Comparison of ENCODE assay signal across 11 cellular contexts in the genomic region with DNA sequence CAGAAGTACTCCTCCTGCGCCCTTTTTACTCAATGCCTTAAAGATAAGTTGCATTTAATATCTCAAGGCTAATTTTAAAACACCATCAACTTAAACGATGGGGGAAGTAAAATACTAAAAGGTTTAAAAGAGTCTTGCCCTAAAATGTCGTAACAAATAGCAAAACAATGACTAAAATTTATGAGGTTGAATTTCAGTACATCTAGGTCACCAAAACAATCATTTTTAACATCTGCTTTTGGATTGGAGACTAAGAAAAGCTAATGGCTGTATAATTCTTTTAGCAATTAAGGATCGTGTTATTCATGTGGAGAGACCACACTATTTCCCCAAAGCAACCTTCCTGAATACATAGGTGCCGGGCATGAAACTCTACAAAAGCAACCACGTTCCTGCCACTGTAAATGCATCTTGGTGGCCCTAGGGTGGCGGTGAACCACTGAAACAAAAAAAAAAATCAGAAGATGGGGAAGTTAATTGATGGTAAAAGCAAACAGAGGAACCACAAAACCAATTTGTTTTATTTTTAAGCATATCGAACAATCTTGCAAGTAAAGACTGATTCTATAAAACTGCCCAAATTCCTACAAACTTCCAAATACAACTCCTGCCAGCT. TPM values are rescaled to one million over a fixed set of nuclear protein-coding genes. Genes with fewer than 3 reads are reported as not detected.
DNase-seq lines count a peak whose midpoint lies in the region; ATAC-seq and TF ChIP-seq lines count a peak whose summit lies in the region.
"Had no signal": no experiment of that assay in that cellular context is flagged by ENCODE, and none has a peak within 500 bp of the region (broad histone marks: within the 10 kb centered on the region; RNA-seq: fewer than 3 reads in every experiment).

No MANE protein-coding gene starts in this region.

- H2BK5ac ChIP-seq in mesenchymal stem cell (ENCODE audit: low read depth, low read length, poor library complexity, severe bottlenecking): no peak overlapping the region

- peak overlapping the region; percentile 61 for H3K27ac Mint-ChIP-seq in activated T-helper 1 cell treated with anti-CD3 and anti-CD28 coated beads, Interleukin-12 subunit alpha, Interleukin-12 subunit beta, Interleukin-2, Interleukin-4 antibody, amounts not matched to agents 30 ng/mL and 10 ng/mL and 1 ng/mL, durations not matched to agents 14 hours and 24 hours and 36 hours

- H3K4ac ChIP-seq in mesenchymal stem cell (ENCODE audit: low read depth in 1 of 2, low read length in 2 of 2): no peak overlapping the region

- no peak overlapping the region for H3K4me3 ChIP-seq in BJ (ENCODE audit: low read depth, low read length)
- H3K4me3 ChIP-seq in mesenchymal stem cell (ENCODE audit: insufficient read depth in 1 of 2, low read depth in 1 of 2, low read length in 2 of 2): peak overlapping the region in 1 of 2 experiments; percentile 17
- H3K4me3 ChIP-seq: right lobe of liver had no signal

- DNase-seq in BJ (ENCODE audit: low read depth) (peak; percentile 35), mesenchymal stem cell (no peak), C1 segment of cervical spinal cord (lab: John Stamatoyannopoulos, UW) (no peak), LoVo (ENCODE audit: low spot score) (no peak), hippocampal formation (lab: John Stamatoyannopoulos, UW) (no peak)
- DNase-seq in activated T-helper 1 cell treated with anti-CD3 and anti-CD28 coated beads, Interleukin-12 subunit alpha, Interleukin-12 subunit beta, Interleukin-2, Interleukin-4 antibody, amounts not matched to agents 30 ng/mL and 10 ng/mL and 1 ng/mL, durations not matched to agents 14 hours and 24 hours and 36 hours (ENCODE audit: low spot score): no peak
- DNase-seq: brain microvascular endothelial cell, NCI-H345, right lobe of liver had no signal

- H3K36me3 Mint-ChIP-seq in activated T-helper 1 cell treated with anti-CD3 and anti-CD28 coated beads, Interleukin-12 subunit alpha, Interleukin-12 subunit beta, Interleukin-2, Interleukin-4 antibody, amounts not matched to agents 30 ng/mL and 10 ng/mL and 1 ng/mL, durations not matched to agents 14 hours and 24 hours and 36 hours (ENCODE audit: low read depth): peaks cover 11% of the 10 kb centered on the region

- H2BK12ac ChIP-seq in mesenchymal stem cell (ENCODE audit: low read length in 2 of 2): no peak overlapping the region

- no peak overlapping the region for H3K23ac ChIP-seq in mesenchymal stem cell (ENCODE audit: low read length in 2 of 2)

- intact Hi-C loops in activated T-helper 1 cell treated with anti-CD3 and anti-CD28 coated beads, Interleukin-12 subunit alpha, Interleukin-12 subunit beta, Interleukin-2, Interleukin-4 antibody, amounts not matched to agents 30 ng/mL and 10 ng/mL and 1 ng/mL, durations not matched to agents 14 hours and 24 hours and 36 hours (cut with micrococcal nuclease): no loop called here

- no peaks in the 10 kb centered on the region for H3K79me1 ChIP-seq in mesenchymal stem cell (replicated peaks; ENCODE audit: low read length, poor library complexity, severe bottlenecking)

- H2AFZ ChIP-seq in mesenchymal stem cell (ENCODE audit: low read depth, low read length): no peak overlapping the region

- H3K9me3 ChIP-seq in mesenchymal stem cell (ENCODE audit: control insufficient read depth, low read length): no peaks in the 10 kb centered on the region
- H3K9me3 ChIP-seq: right lobe of liver had no signal

- no peaks in the 10 kb centered on the region for H3K27me3 ChIP-seq in BJ (ENCODE audit: control insufficient read depth, insufficient read depth, low read length)
- no peaks in the 10 kb centered on the region for H3K27me3 ChIP-seq in mesenchymal stem cell (ENCODE audit: control insufficient read depth in 1 of 2, insufficient read depth in 1 of 2, low read length in 2 of 2)
- H3K27me3 ChIP-seq: brain microvascular endothelial cell, right lobe of liver had no signal

- H3K27me3 Mint-ChIP-seq in activated T-helper 1 cell treated with anti-CD3 and anti-CD28 coated beads, Interleukin-12 subunit alpha, Interleukin-12 subunit beta, Interleukin-2, Interleukin-4 antibody, amounts not matched to agents 30 ng/mL and 10 ng/mL and 1 ng/mL, durations not matched to agents 14 hours and 24 hours and 36 hours (ENCODE audit: insufficient read depth): no peaks in the 10 kb centered on the region

- no peak overlapping the region for H3K27ac ChIP-seq in mesenchymal stem cell (ENCODE audit: low read length, poor library complexity, severe bottlenecking)
- H3K27ac ChIP-seq: brain microvascular endothelial cell, right lobe of liver had no signal

- H3K4me3 Mint-ChIP-seq in activated T-helper 1 cell treated with anti-CD3 and anti-CD28 coated beads, Interleukin-12 subunit alpha, Interleukin-12 subunit beta, Interleukin-2, Interleukin-4 antibody, amounts not matched to agents 30 ng/mL and 10 ng/mL and 1 ng/mL, durations not matched to agents 14 hours and 24 hours and 36 hours: peak overlapping the region; percentile 27

- H3K4me1 ChIP-seq in mesenchymal stem cell (ENCODE audit: control insufficient read depth, insufficient read depth, low read depth, low read length): peaks cover 19% of the 10 kb centered on the region

- over 99% methylated on average over 4 of the region's 8 CpGs for WGBS in mesenchymal stem cell

- no peak overlapping the region for H2AK5ac ChIP-seq in mesenchymal stem cell (ENCODE audit: low read length, severe bottlenecking)

- H3K9me3 Mint-ChIP-seq in activated T-helper 1 cell treated with anti-CD3 and anti-CD28 coated beads, Interleukin-12 subunit alpha, Interleukin-12 subunit beta, Interleukin-2, Interleukin-4 antibody, amounts not matched to agents 30 ng/mL and 10 ng/mL and 1 ng/mL, durations not matched to agents 14 hours and 24 hours and 36 hours: no peaks in the 10 kb centered on the region

- H3K4me1 Mint-ChIP-seq in activated T-helper 1 cell treated with anti-CD3 and anti-CD28 coated beads, Interleukin-12 subunit alpha, Interleukin-12 subunit beta, Interleukin-2, Interleukin-4 antibody, amounts not matched to agents 30 ng/mL and 10 ng/mL and 1 ng/mL, durations not matched to agents 14 hours and 24 hours and 36 hours (ENCODE audit: low read depth): peaks cover 74% of the 10 kb centered on the region

- CTCF ChIA-PET in BJ (lab: Yijun Ruan, JAX): interaction anchor here (1.0 to 1.5 kb wide), 2 partner anchors 13 to 18 kb away, joined by 3 read pairs; no protein-coding TSS in a partner anchor

- TF ChIP-seq CTCF in BJ (IDR thresholded peaks at IDR 0.05; ENCODE audit: insufficient read depth, low read depth, low read length): no peak

- no peak overlapping the region for H2BK120ac ChIP-seq in mesenchymal stem cell (ENCODE audit: low read depth, low read length)

- no peak overlapping the region for H2BK15ac ChIP-seq in mesenchymal stem cell (ENCODE audit: low read depth, poor library complexity, severe bottlenecking)

- no peaks in the 10 kb centered on the region for H3K36me3 ChIP-seq in BJ (ENCODE audit: control insufficient read depth, insufficient read depth, low read length)
- H3K36me3 ChIP-seq in mesenchymal stem cell (ENCODE audit: control insufficient read depth in 1 of 2, insufficient read depth in 2 of 2, low read depth in 1 of 2, low read length in 2 of 2): peaks cover 4 to 13% of the 10 kb centered on the region in 2 experiments
- H3K36me3 ChIP-seq: brain microvascular endothelial cell had no signal

- H3K4me2 ChIP-seq in mesenchymal stem cell (ENCODE audit: low read length, poor library complexity, severe bottlenecking): no peak overlapping the region

- no peak overlapping the region for H3K14ac ChIP-seq in mesenchymal stem cell (ENCODE audit: low read length in 2 of 2)

- H4K8ac ChIP-seq in mesenchymal stem cell (ENCODE audit: low read length): no peak overlapping the region

- POLR2A ChIA-PET in BJ (lab: Charles Lee): no interaction called here

- H4K91ac ChIP-seq in mesenchymal stem cell (ENCODE audit: low read length): no peak overlapping the region

- no peak overlapping the region for H3K18ac ChIP-seq in mesenchymal stem cell (ENCODE audit: low read depth in 1 of 2, low read length in 2 of 2)

- H3K9ac ChIP-seq in mesenchymal stem cell (ENCODE audit: low read length): peak overlapping the region; percentile 14

- ATAC-seq in GM21825 (IDR thresholded peaks at IDR 0.05; ENCODE audit: unreplicated experiment) (peak; percentile 31), HG02840 (IDR thresholded peaks at IDR 0.05; ENCODE audit: low FRiP score, unreplicated experiment) (no peak)
- ATAC-seq: right lobe of liver had no signal

RNA-seq across cellular contexts. Expression of gene CELF1, which starts 45.8 kb away (rescaled TPM):
- 73.5 and 85.4 TPM in 2 replicates for polyA plus RNA-seq in BJ (2011; rRNA removed)
- 121 and 134 TPM in 2 replicates for polyA minus RNA-seq in BJ (2011; rRNA and poly(A)+ RNA removed)
- total RNA-seq in activated T-helper 1 cell treated with anti-CD3 and anti-CD28 coated beads, Interleukin-12 subunit alpha, Interleukin-12 subunit beta, Interleukin-2, Interleukin-4 antibody, amounts not matched to agents 30 ng/mL and 10 ng/mL and 1 ng/mL, durations not matched to agents 14 hours and 24 hours and 36 hours: 148 and 155 TPM in 2 replicates
- polyA plus RNA-seq in mesenchymal stem cell (2013, experiment 1 of 2): 44.3 TPM
- polyA plus RNA-seq in mesenchymal stem cell (2013, experiment 2 of 2): 44.0 TPM

RNA-seq across cellular contexts. Expression of gene RAPSN, which starts 58.2 kb away (rescaled TPM):
- 0.10 and 0.12 TPM in 2 replicates for polyA plus RNA-seq in BJ (2011; rRNA removed)
- 0.90 and 1.2 TPM in 2 replicates for polyA minus RNA-seq in BJ (2011; rRNA and poly(A)+ RNA removed)
- total RNA-seq in activated T-helper 1 cell treated with anti-CD3 and anti-CD28 coated beads, Interleukin-12 subunit alpha, Interleukin-12 subunit beta, Interleukin-2, Interleukin-4 antibody, amounts not matched to agents 30 ng/mL and 10 ng/mL and 1 ng/mL, durations not matched to agents 14 hours and 24 hours and 36 hours: 0.51 and 0.62 TPM in 2 replicates
- 0.32 TPM for polyA plus RNA-seq in mesenchymal stem cell (2013, experiment 1 of 2)
- 0.16 TPM for polyA plus RNA-seq in mesenchymal stem cell (2013, experiment 2 of 2)

RNA-seq across cellular contexts. Expression of gene PTPMT1, which starts 58.3 kb away (rescaled TPM):
- polyA plus RNA-seq in BJ (2011; rRNA removed): 61.9 and 69.4 TPM in 2 replicates
- 15.7 and 19.0 TPM in 2 replicates for polyA minus RNA-seq in BJ (2011; rRNA and poly(A)+ RNA removed)
- total RNA-seq in activated T-helper 1 cell treated with anti-CD3 and anti-CD28 coated beads, Interleukin-12 subunit alpha, Interleukin-12 subunit beta, Interleukin-2, Interleukin-4 antibody, amounts not matched to agents 30 ng/mL and 10 ng/mL and 1 ng/mL, durations not matched to agents 14 hours and 24 hours and 36 hours: 57.5 and 60.6 TPM in 2 replicates
- 55.4 TPM for polyA plus RNA-seq in mesenchymal stem cell (2013, experiment 1 of 2)
- polyA plus RNA-seq in mesenchymal stem cell (2013, experiment 2 of 2): 56.2 TPM
